ENCODE assay signal across 8 cellular contexts in the genomic region with DNA sequence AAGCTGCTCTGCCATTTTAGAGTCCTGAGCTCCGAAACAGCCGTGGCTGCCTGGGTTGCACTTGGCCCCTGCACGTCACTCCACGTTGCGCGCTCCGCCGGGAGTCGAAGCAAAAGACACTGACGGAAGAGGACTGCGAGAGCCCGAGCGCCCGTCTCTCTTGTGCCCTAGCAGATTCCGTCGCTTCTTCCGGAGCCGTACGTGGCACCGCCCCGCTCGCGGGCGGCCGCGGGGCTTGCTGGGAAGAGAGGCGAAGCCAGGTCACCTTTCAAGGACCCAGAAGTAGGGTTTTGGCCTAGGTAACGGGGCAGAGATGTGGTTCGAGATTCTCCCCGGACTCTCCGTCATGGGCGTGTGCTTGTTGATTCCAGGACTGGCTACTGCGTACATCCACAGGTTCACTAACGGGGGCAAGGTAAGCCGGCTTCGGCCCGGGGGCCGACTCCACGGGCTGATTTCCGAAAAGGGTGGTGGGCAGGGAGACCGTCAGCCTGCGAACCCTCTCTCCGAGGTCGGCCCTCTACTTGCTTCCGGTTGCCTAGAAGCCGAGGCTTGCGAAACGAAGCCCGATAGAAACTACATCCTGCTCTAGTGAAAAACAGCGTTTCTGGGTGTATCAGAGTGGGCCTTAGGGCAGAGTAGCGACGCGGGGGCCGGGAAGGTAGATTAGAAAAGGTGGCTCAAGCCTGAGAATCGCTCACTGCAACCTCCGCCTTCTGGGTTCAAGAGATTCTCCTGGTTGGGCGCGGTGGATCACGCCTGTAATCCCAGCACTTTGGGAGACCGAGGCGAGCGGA. TPM values are rescaled to one million over a fixed set of nuclear protein-coding genes. Genes with fewer than 3 reads are reported as not detected.
A peak's percentile ranks its signal among the peaks of the same experiment; 100 is the strongest.
DNase-seq lines count a peak whose midpoint lies in the region; ATAC-seq, FAIRE-seq and TF ChIP-seq lines count a peak whose summit lies in the region.

A gene (plus strand): TSS at position 234 of the 797 bp plus-strand sequence. CDS start 80 bp downstream, at position 314.
A gene (minus strand): TSS at position 135 of the 797 bp plus-strand sequence. CDS start 120 bp downstream, at position 15.

- POLR2A ChIA-PET in endothelial cell of umbilical vein (lab: Charles Lee), result interaction anchor here (1.5 to 1.6 kb wide), 2 partner anchors 19 to 80 kb away, joined by 4 to 5 read pairs; a partner anchor contains a TSS

- intact Hi-C loops in endothelial cell of umbilical vein (cut with micrococcal nuclease), result loop anchor here (1.0 to 5.0 kb wide), 4 partner anchors 18 to 249 kb away; a partner anchor contains a TSS

- peak within 1 kb of the TSS; percentile 85 for H3K9ac ChIP-seq in HUES6 (ENCODE audit: low read length)
- H3K9ac ChIP-seq in OCI-LY3 (ENCODE audit: low read length), result peak within 1 kb of the TSS; percentile 98
- peak within 1 kb of the TSS; percentile 94 for H3K9ac ChIP-seq in endothelial cell of umbilical vein (replicated peaks; ENCODE audit: extremely low read depth, insufficient read depth, low read length)

- no peak for TF ChIP-seq CTCF in D721Med (IDR thresholded peaks at IDR 0.05; ENCODE audit: insufficient read depth, missing control alignments)
- no peak for TF ChIP-seq CTCF in OCI-LY3 (IDR thresholded peaks at IDR 0.05; ENCODE audit: low read depth, low read length)
- no peak for TF ChIP-seq CTCF in endothelial cell of umbilical vein (IDR thresholded peaks at IDR 0.05; ENCODE audit: extremely low read depth in 1 of 2, insufficient read depth in 1 of 2, low read depth in 1 of 2, low read length in 2 of 2)

- dilution Hi-C loops in endothelial cell of umbilical vein (cut with MboI; ENCODE audit: extremely low pct_ligation_motif_present, low sequenced_read_pairs), result no loop called here

- BruUV-seq in endothelial cell of umbilical vein (replicated peaks; lab: Mats Ljungman, UMichigan), result TSS peak; percentile 73

- TF ChIP-seq POLR2A in endothelial cell of umbilical vein (IDR thresholded peaks at IDR 0.05; ENCODE audit: low read depth, low read length), result peak; percentile 80

- H3K4me1 ChIP-seq in HUES6 (ENCODE audit: control insufficient read depth, insufficient read depth, low read length), result no peaks in the 10 kb centered on the region
- H3K4me1 ChIP-seq in OCI-LY3 (ENCODE audit: low read length), result peaks cover 6% of the 10 kb centered on the region; the same call in 1 of the 2 replicates
- peaks cover 11% of the 10 kb centered on the region for H3K4me1 ChIP-seq in endothelial cell of umbilical vein (ENCODE audit: control insufficient read depth, extremely low read depth, insufficient read depth, low read length)
- peaks cover 26% of the 10 kb centered on the region for H3K4me1 ChIP-seq in mononuclear cell (ENCODE audit: insufficient read depth, low read length)

- H3K79me2 ChIP-seq in OCI-LY3 (ENCODE audit: low read length), result peaks cover 53% of the 10 kb centered on the region
- peaks cover 31% of the 10 kb centered on the region for H3K79me2 ChIP-seq in endothelial cell of umbilical vein (ENCODE audit: control insufficient read depth, insufficient read depth, low read length)

- peak; percentile 85 for ATAC-seq in GM21447 (IDR thresholded peaks at IDR 0.05; ENCODE audit: unreplicated experiment)

- H3K9me1 ChIP-seq in endothelial cell of umbilical vein (replicated peaks; ENCODE audit: control insufficient read depth, extremely low read depth, insufficient read depth, low read length), result no peaks in the 10 kb centered on the region

- peak; percentile 48 for DNase-seq in D721Med (ENCODE audit: insufficient read length, low spot score)
- peak; percentile 68 for DNase-seq in activated T-cell treated with anti-CD3 and anti-CD28 coated beads for 1 hour (ENCODE audit: low read depth)
- peak; percentile 69 for DNase-seq in endothelial cell of umbilical vein (ENCODE audit: low read depth, low spot score)
- peak; percentile 53 to 72 for DNase-seq in stimulated activated CD8-positive, alpha-beta memory T cell treated with anti-CD3 and anti-CD28 coated beads, Interleukin-4, amount 100 ng/mL, for 1 hour (ENCODE audit: low read depth in 2 of 2, low spot score in 1 of 2)

- peak within 1 kb of the TSS; percentile 69 for H3K4me3 ChIP-seq in HUES6 (ENCODE audit: low read depth, low read length)
- H3K4me3 ChIP-seq in OCI-LY3 (ENCODE audit: low read length), result peak within 1 kb of the TSS; percentile 99
- peak within 1 kb of the TSS; percentile 74 to 93 (median 84) for H3K4me3 ChIP-seq in endothelial cell of umbilical vein (replicated peaks in 1 of 3; ENCODE audit: insufficient read depth in 1 of 3, low read depth in 1 of 3, low read length in 3 of 3)
- peak within 1 kb of the TSS; percentile 78 for H3K4me3 ChIP-seq in mononuclear cell (ENCODE audit: low read length)

- FAIRE-seq in D721Med (lab: Jason Lieb, UNC) (no peak), endothelial cell of umbilical vein (lab: Jason Lieb, UNC) (peak; percentile 68)

- no peaks in the 10 kb centered on the region for H3K27me3 ChIP-seq in HUES6 (ENCODE audit: control insufficient read depth, insufficient read depth, low read length)
- no peaks in the 10 kb centered on the region for H3K27me3 ChIP-seq in OCI-LY3 (ENCODE audit: low read depth, low read length)
- H3K27me3 ChIP-seq in endothelial cell of umbilical vein (ENCODE audit: control insufficient read depth in 2 of 2, insufficient read depth in 2 of 2, low read length in 2 of 2), result no peaks in the 10 kb centered on the region
- H3K27me3 ChIP-seq in mononuclear cell (ENCODE audit: insufficient read depth, low read length), result no peaks in the 10 kb centered on the region

- CTCF ChIA-PET in endothelial cell of umbilical vein (lab: Charles Lee), result interaction anchor here (0.9 to 1.9 kb wide), 2 partner anchors 10 to 19 kb away, joined by 3 to 8 read pairs; a partner anchor contains a TSS

- H3K27ac ChIP-seq in HUES6 (ENCODE audit: low read depth, low read length) (peak within 1 kb of the TSS; percentile 64; the same call in 1 of the 2 replicates), OCI-LY3 (ENCODE audit: low read length) (peak within 1 kb of the TSS; percentile 91), endothelial cell of umbilical vein (ENCODE audit: insufficient read depth, low read depth, low read length) (peak within 1 kb of the TSS; percentile 87)

- peaks cover 3% of the 10 kb centered on the region; the same call in 1 of the 2 replicates for H3K9me3 ChIP-seq in HUES6 (ENCODE audit: control insufficient read depth, insufficient read depth, low read depth, low read length)
- no peaks in the 10 kb centered on the region for H3K9me3 ChIP-seq in OCI-LY3 (ENCODE audit: insufficient read depth, low read length)
- H3K9me3 ChIP-seq in endothelial cell of umbilical vein (replicated peaks; ENCODE audit: control insufficient read depth, insufficient read depth, low read length), result no peaks in the 10 kb centered on the region
- H3K9me3 ChIP-seq in mononuclear cell (ENCODE audit: low read depth, low read length), result no peaks in the 10 kb centered on the region

- H3K4me2 ChIP-seq in OCI-LY3 (ENCODE audit: low read length) (peak within 1 kb of the TSS; percentile 85), endothelial cell of umbilical vein (ENCODE audit: insufficient read depth, low read length) (peak within 1 kb of the TSS; percentile 80)

- H2AFZ ChIP-seq in OCI-LY3 (ENCODE audit: low read depth, low read length) (peak within 1 kb of the TSS; percentile 64), endothelial cell of umbilical vein (ENCODE audit: low read depth, low read length) (peak within 1 kb of the TSS; percentile 96)

- H3K36me3 ChIP-seq in HUES6 (ENCODE audit: control insufficient read depth, insufficient read depth, low read length), result peaks cover 13% of the 10 kb centered on the region
- H3K36me3 ChIP-seq in OCI-LY3 (replicated peaks; ENCODE audit: low read depth, low read length), result peaks cover 6% of the 10 kb centered on the region
- H3K36me3 ChIP-seq in endothelial cell of umbilical vein (ENCODE audit: control insufficient read depth in 2 of 2, extremely low read depth in 1 of 2, insufficient read depth in 2 of 2, low read length in 2 of 2), result no peaks in the 10 kb centered on the region

- H4K20me1 ChIP-seq in OCI-LY3 (ENCODE audit: insufficient read depth, low read length), result no peaks in the 10 kb centered on the region
- no peaks in the 10 kb centered on the region for H4K20me1 ChIP-seq in endothelial cell of umbilical vein (replicated peaks; ENCODE audit: control insufficient read depth, extremely low read depth, insufficient read depth, low read length)

TF ChIP-seq in endothelial cell of umbilical vein, 7 proteins besides CTCF, POLR2A, EP300 and RAD21 (continues in another document):
- TF ChIP-seq POLR2AphosphoS5 (IDR thresholded peaks at IDR 0.05; ENCODE audit: insufficient read depth, low read depth, low read length) (peak; percentile 70), JUN (IDR thresholded peaks at IDR 0.05; ENCODE audit: borderline replicate concordance, insufficient read depth, insufficient read length, low read depth) (no peak), FOS (IDR thresholded peaks at IDR 0.05; ENCODE audit: borderline replicate concordance, insufficient read depth, low read length) (no peak), GATA2 (IDR thresholded peaks at IDR 0.05; ENCODE audit: insufficient read depth, insufficient read length, low read depth, low read length) (no peak), EZH2 (IDR thresholded peaks at IDR 0.05; ENCODE audit: borderline replicate concordance, low read depth, low read length, severe bottlenecking) (no peak)

RNA-seq across cellular contexts. Expression of the first gene that starts in this region (rescaled TPM):
- total RNA-seq in endothelial cell of umbilical vein, result 89.9 and 96.3 TPM in 2 replicates
- polyA plus RNA-seq in endothelial cell of umbilical vein, result 61.2 and 93.4 TPM in 2 replicates
- polyA plus RNA-seq in endothelial cell of umbilical vein (2011; cell fraction: cytosol; rRNA removed), result 110 and 150 TPM in 2 replicates
- 32.0 and 40.3 TPM in 2 replicates for polyA plus RNA-seq in endothelial cell of umbilical vein (2011; cell fraction: nucleus; rRNA removed)
- 170 and 190 TPM in 2 replicates for polyA plus RNA-seq in endothelial cell of umbilical vein (2012)
- polyA minus RNA-seq in endothelial cell of umbilical vein, result 47.1 and 50.5 TPM in 2 replicates
- 51.4 TPM for polyA minus RNA-seq in endothelial cell of umbilical vein (2011; cell fraction: cytosol; rRNA and poly(A)+ RNA removed)
- 4.5 and 5.0 TPM in 2 replicates for polyA minus RNA-seq in endothelial cell of umbilical vein (2011; cell fraction: nucleus; rRNA and poly(A)+ RNA removed)
- 41.3 TPM for total RNA-seq in mononuclear cell

RNA-seq across cellular contexts. Expression of the second gene that starts in this region (rescaled TPM):
- total RNA-seq in endothelial cell of umbilical vein, result 10.2 and 11.7 TPM in 2 replicates
- polyA plus RNA-seq in endothelial cell of umbilical vein, result 8.7 and 9.4 TPM in 2 replicates
- 12.4 and 14.7 TPM in 2 replicates for polyA plus RNA-seq in endothelial cell of umbilical vein (2011; cell fraction: cytosol; rRNA removed)
- 7.3 and 8.4 TPM in 2 replicates for polyA plus RNA-seq in endothelial cell of umbilical vein (2011; cell fraction: nucleus; rRNA removed)
- 12.2 and 12.8 TPM in 2 replicates for polyA plus RNA-seq in endothelial cell of umbilical vein (2012)
- polyA minus RNA-seq in endothelial cell of umbilical vein, result 4.4 and 6.9 TPM in 2 replicates
- 11.1 TPM for polyA minus RNA-seq in endothelial cell of umbilical vein (2011; cell fraction: cytosol; rRNA and poly(A)+ RNA removed)
- polyA minus RNA-seq in endothelial cell of umbilical vein (2011; cell fraction: nucleus; rRNA and poly(A)+ RNA removed), result 1.5 TPM in 2 replicates
- total RNA-seq in mononuclear cell, result 25.6 TPM

Comparison
In these comparisons a context has a peak if more than half of its experiments do, and no peak if none do; other contexts are left out.
1. Peak in every context shown above with its lines: DNase-seq, ATAC-seq, H3K4me3 ChIP-seq and H3K27ac ChIP-seq.